14 cellular contexts compared by ENCODE assay signal in the genomic region with DNA sequence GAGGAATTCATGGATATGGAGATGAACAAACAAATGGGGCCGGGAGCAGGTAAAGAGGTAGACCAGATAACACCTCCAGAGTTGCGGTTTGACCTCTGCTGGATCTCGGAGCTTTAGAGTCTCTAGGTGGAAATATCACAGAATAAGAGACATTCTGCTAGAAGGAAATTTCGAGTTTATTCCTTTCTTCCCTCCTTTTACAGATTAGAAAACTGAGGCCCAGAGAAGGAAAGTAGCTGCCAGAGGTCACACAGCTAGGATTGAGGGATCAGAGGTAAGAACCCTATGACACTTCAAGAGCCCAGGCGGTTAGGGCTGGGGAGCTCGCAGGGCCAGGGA. TPM values are rescaled to one million over a fixed set of nuclear protein-coding genes. Genes with fewer than 3 reads are reported as not detected.
DNase-seq lines count a peak whose midpoint lies in the region; ATAC-seq, FAIRE-seq and TF ChIP-seq lines count a peak whose summit lies in the region.
"Had no signal": no experiment of that assay in that cellular context is flagged by ENCODE, and none has a peak within 500 bp of the region (broad histone marks: within the 10 kb centered on the region; RNA-seq: fewer than 3 reads in every experiment).

No MANE protein-coding gene starts in this region.

- H2BK15ac ChIP-seq in IMR-90 (ENCODE audit: low read depth, low read length), result peak overlapping the region; percentile 99

- H2BK5ac ChIP-seq in IMR-90 (ENCODE audit: low read depth, low read length, poor library complexity, severe bottlenecking), result peak overlapping the region; percentile 91

- CTCF ChIA-PET in IMR-90 (lab: Yijun Ruan, JAX), result interaction anchor here (0.5 to 1.9 kb wide), 4 partner anchors 9 to 115 kb away, joined by 3 to 6 read pairs (median 4); no protein-coding TSS in a partner anchor
- CTCF ChIA-PET in K562 (lab: Yijun Ruan, JAX; ENCODE audit: low intra/inter-chr PET ratio), result interaction anchor here (0.9 kb wide), 1 partner anchor 9 kb away, joined by 3 read pairs; no protein-coding TSS in a partner anchor

- TF ChIP-seq RAD21 in IMR-90 (IDR thresholded peaks at IDR 0.05; ENCODE audit: low read length) (no peak), K562 (CRISPR knock-in tag; conservative IDR thresholded peaks at IDR 0.05 in 1 of 2, IDR thresholded peaks at IDR 0.05 in 1 of 2) (no peak)

- H3K9ac ChIP-seq in IMR-90 (ENCODE audit: low read depth, low read length), result peak overlapping the region; percentile 41
- peak overlapping the region; percentile 39 to 77; a peak in 3 of 4 replicates for H3K9ac ChIP-seq in K562 (ENCODE audit: insufficient read depth in 1 of 2, low read depth in 2 of 2, low read length in 2 of 2)
- no peak overlapping the region for H3K9ac ChIP-seq in muscle layer of colon (ENCODE audit: low read length)
- H3K9ac ChIP-seq in subcutaneous abdominal adipose tissue (ENCODE audit: low read length in 5 of 5), result no peak overlapping the region

- H3K4me1 Mint-ChIP-seq in stimulated activated naive CD8-positive, alpha-beta T cell treated with anti-CD3 and anti-CD28 coated beads, Interleukin-15, amount 100 ng/mL, for 72 hours, result peaks cover 48% of the 10 kb centered on the region

- in situ Hi-C loops in IMR-90 (cut with MboI; ENCODE audit: low sequenced_read_pairs), result no loop called here
- in situ Hi-C loops in K562 (cut with MboI), result loop anchor here (5.0 kb wide), 1 partner anchor 63 kb away; a partner anchor contains a TSS

- dilution Hi-C loops in IMR-90 (cut with HindIII; ENCODE audit: low sequenced_read_pairs, unreplicated experiment), result no loop called here

- peaks cover 25 to 81% of the 10 kb centered on the region in 2 experiments; a peak in 3 of 4 replicates for H3K79me1 ChIP-seq in IMR-90 (ENCODE audit: low read depth in 1 of 2, low read length in 2 of 2)

- peak overlapping the region; percentile 70 for H3K18ac ChIP-seq in IMR-90 (ENCODE audit: low read depth, low read length)

- H2AFZ ChIP-seq in IMR-90 (replicated peaks; ENCODE audit: low read length, poor library complexity) (peak overlapping the region; percentile 60), K562 (ENCODE audit: low read depth, low read length) (peak overlapping the region; percentile 71)

- H2BK20ac ChIP-seq in IMR-90 (ENCODE audit: low read depth, low read length), result peak overlapping the region; percentile 98

- peak overlapping the region; percentile 100 for H2AK9ac ChIP-seq in IMR-90 (replicated peaks; ENCODE audit: low read depth, low read length, poor library complexity)

- H3K9me1 ChIP-seq in IMR-90 (ENCODE audit: insufficient read depth, low read length) (peaks cover 44% of the 10 kb centered on the region), K562 (ENCODE audit: control insufficient read depth, insufficient read depth, low read length) (no peaks in the 10 kb centered on the region)

- H4K8ac ChIP-seq in IMR-90 (ENCODE audit: low read depth in 2 of 2, low read length in 2 of 2), result peak overlapping the region; percentile 64 to 96

- H4K91ac ChIP-seq in IMR-90 (ENCODE audit: insufficient read depth, low read depth, low read length), result peak overlapping the region; percentile 99

- no TSS peak for BruUV-seq in IMR-90 (replicated peaks; lab: Mats Ljungman, UMichigan)
- BruUV-seq in K562 (replicated peaks; lab: Mats Ljungman, UMichigan), result no TSS peak

- peak overlapping the region; percentile 86 for H3K56ac ChIP-seq in IMR-90 (ENCODE audit: extremely low read depth, insufficient read depth, low read length)

- H3K27me3 Mint-ChIP-seq in stimulated activated naive CD8-positive, alpha-beta T cell treated with anti-CD3 and anti-CD28 coated beads, Interleukin-15, amount 100 ng/mL, for 72 hours, result peaks cover 76% of the 10 kb centered on the region

- no peak for FAIRE-seq in K562 (lab: Jason Lieb, UNC)

- ATAC-seq in IMR-90 (ENCODE audit: low read depth) (no peak), K562 (no peak; the same call in 2 of the 3 replicates), HG03196 (IDR thresholded peaks at IDR 0.05; ENCODE audit: unreplicated experiment) (no peak), HG02938 (IDR thresholded peaks at IDR 0.05; ENCODE audit: unreplicated experiment) (no peak)
- no peak for ATAC-seq in stimulated activated naive CD8-positive, alpha-beta T cell treated with anti-CD3 and anti-CD28 coated beads, Interleukin-15, amount 100 ng/mL, for 72 hours

- H2BK120ac ChIP-seq in IMR-90 (ENCODE audit: low read depth, low read length), result peak overlapping the region; percentile 99

- intact Hi-C loops in IMR-90 (cut with micrococcal nuclease) (no loop called here), K562 (cut with micrococcal nuclease) (loop anchor here (2.0 kb wide), 1 partner anchor 270 kb away; a partner anchor contains a TSS)

- H3K9me3 ChIP-seq in IMR-90 (ENCODE audit: control insufficient read depth, insufficient read depth, low read length) (no peaks in the 10 kb centered on the region), K562 (replicated peaks; ENCODE audit: control insufficient read depth, insufficient read depth, low read depth, low read length) (no peaks in the 10 kb centered on the region), muscle layer of colon (ENCODE audit: low read length) (no peaks in the 10 kb centered on the region), subcutaneous abdominal adipose tissue (ENCODE audit: control insufficient read depth in 5 of 5, low read length in 5 of 5) (no peaks in the 10 kb centered on the region)

- TF ChIP-seq EP300 in K562 (IDR thresholded peaks at IDR 0.05; ENCODE audit: low read length), result no peak

- no peaks in the 10 kb centered on the region for H3K9me3 Mint-ChIP-seq in stimulated activated naive CD8-positive, alpha-beta T cell treated with anti-CD3 and anti-CD28 coated beads, Interleukin-15, amount 100 ng/mL, for 72 hours
- H3K9me3 Mint-ChIP-seq: activated naive CD4-positive, alpha-beta T cell treated with anti-CD3 and anti-CD28 coated beads, Interleukin-2, amount 50 U/mL, for 24 hours; CD4-positive, CD25-positive, alpha-beta regulatory T cell had no signal

- peaks cover 69% of the 10 kb centered on the region for H3K4me1 ChIP-seq in IMR-90 (ENCODE audit: control insufficient read depth, insufficient read depth, low read length)
- H3K4me1 ChIP-seq in K562 (replicated peaks in 1 of 2; ENCODE audit: control insufficient read depth in 2 of 2, insufficient read depth in 2 of 2, low read length in 2 of 2), result peaks cover 61 to 65% of the 10 kb centered on the region in 2 experiments
- peaks cover 86% of the 10 kb centered on the region for H3K4me1 ChIP-seq in muscle layer of colon (ENCODE audit: insufficient read depth, low read length)
- H3K4me1 ChIP-seq in subcutaneous abdominal adipose tissue (ENCODE audit: control insufficient read depth in 5 of 5, insufficient read depth in 5 of 5, low read length in 5 of 5), result peaks cover 0 to 44% (median 31%) of the 10 kb centered on the region in 5 donors

- no peak overlapping the region for H3K27ac Mint-ChIP-seq in stimulated activated naive CD8-positive, alpha-beta T cell treated with anti-CD3 and anti-CD28 coated beads, Interleukin-15, amount 100 ng/mL, for 72 hours
- H3K27ac Mint-ChIP-seq: activated naive CD4-positive, alpha-beta T cell treated with anti-CD3 and anti-CD28 coated beads, Interleukin-2, amount 50 U/mL, for 24 hours; CD4-positive, CD25-positive, alpha-beta regulatory T cell had no signal

- POLR2A ChIA-PET in IMR-90 (lab: Charles Lee; ENCODE audit: unreplicated experiment) (interaction anchor here (0.8 to 5.7 kb wide), 8 partner anchors 8 to 58 kb away, joined by 3 to 159 read pairs (median 12); a partner anchor contains a TSS), K562 (lab: Yijun Ruan, JAX) (interaction anchor here (0.6 to 2.0 kb wide), 6 partner anchors 9 to 109 kb away, joined by 3 to 6 read pairs (median 4); no protein-coding TSS in a partner anchor)

- peak overlapping the region; percentile 95 for H3K27ac ChIP-seq in IMR-90 (ENCODE audit: insufficient read depth, low read length)
- peak overlapping the region; percentile 63 for H3K27ac ChIP-seq in K562 (ENCODE audit: extremely low read depth, low read depth, low read length)
- H3K27ac ChIP-seq in muscle layer of colon (ENCODE audit: low read depth, low read length), result peak overlapping the region; percentile 93
- peak overlapping the region; percentile 6 for H3K27ac ChIP-seq in subcutaneous abdominal adipose tissue (ENCODE audit: low read depth, low read length)

- no peaks in the 10 kb centered on the region for H3K36me3 ChIP-seq in IMR-90 (ENCODE audit: control insufficient read depth, insufficient read depth, low read length)
- H3K36me3 ChIP-seq in K562 (ENCODE audit: control insufficient read depth, insufficient read depth, low read length), result no peaks in the 10 kb centered on the region
- H3K36me3 ChIP-seq in muscle layer of colon (ENCODE audit: insufficient read depth, low read length), result no peaks in the 10 kb centered on the region
- no peaks in the 10 kb centered on the region for H3K36me3 ChIP-seq in subcutaneous abdominal adipose tissue (ENCODE audit: control insufficient read depth in 5 of 5, insufficient read depth in 5 of 5, low read length in 5 of 5)

- H3K4me3 Mint-ChIP-seq in stimulated activated naive CD8-positive, alpha-beta T cell treated with anti-CD3 and anti-CD28 coated beads, Interleukin-15, amount 100 ng/mL, for 72 hours, result no peak overlapping the region
- H3K4me3 Mint-ChIP-seq: activated naive CD4-positive, alpha-beta T cell treated with anti-CD3 and anti-CD28 coated beads, Interleukin-2, amount 50 U/mL, for 24 hours; CD4-positive, CD25-positive, alpha-beta regulatory T cell had no signal

- H3K27me3 ChIP-seq in IMR-90 (ENCODE audit: control insufficient read depth, insufficient read depth, low read length) (no peaks in the 10 kb centered on the region), K562 (ENCODE audit: control insufficient read depth in 2 of 2, insufficient read depth in 2 of 2, low read length in 2 of 2) (0 out of 5 replicates have a peak, but pooled peaks cover 0 to 4% of the 10 kb centered on the region in 2 experiments), muscle layer of colon (ENCODE audit: control insufficient read depth in 1 of 2, insufficient read depth in 2 of 2, low read length in 2 of 2) (no peaks in the 10 kb centered on the region), subcutaneous abdominal adipose tissue (ENCODE audit: control insufficient read depth in 5 of 5, insufficient read depth in 4 of 5, low read length in 5 of 5) (peaks cover 12 to 54% (median 41%) of the 10 kb centered on the region in 5 donors)

- DNase-seq in IMR-90, result no peak
- no peak for DNase-seq in K562 (ENCODE audit: extremely low read depth in 1 of 4, low spot score in 3 of 4)
- no peak for DNase-seq in NCI-H2196 (lab: John Stamatoyannopoulos, UW; ENCODE audit: unreplicated experiment)
- DNase-seq in stimulated activated naive CD8-positive, alpha-beta T cell treated with anti-CD3 and anti-CD28 coated beads, Interleukin-15, amount 100 ng/mL, for 72 hours, result no peak
- DNase-seq: CD4-positive, CD25-positive, alpha-beta regulatory T cell; GF-D8; NCI-H1436; NCI-H510A treated with DMSO at 0.1 percent for 48 hours had no signal

- H3K23ac ChIP-seq in IMR-90 (ENCODE audit: low read depth, low read length), result peak overlapping the region; percentile 97

- 70% methylated on average over 2 of the region's 6 CpGs; no CpG with 5 or more reads in 1 of the 2 experiments for WGBS in IMR-90 (ENCODE audit: extremely low coverage in 2 of 2, insufficient read length in 1 of 2), 2 experiments
- WGBS in K562 (ENCODE audit: insufficient coverage, low coverage, missing lambda C conversion rate), result 8% methylated on average over 5 of the region's 6 CpGs

- H3K79me2 ChIP-seq in K562 (ENCODE audit: control insufficient read depth, insufficient read depth, low read length), result no peaks in the 10 kb centered on the region

- TF ChIP-seq CTCF in IMR-90 (conservative IDR thresholded peaks at IDR 0.05; ENCODE audit: low read depth, low read length) (no peak), K562 (IDR thresholded peaks at IDR 0.05 in 2 of 3, conservative IDR thresholded peaks at IDR 0.05 in 1 of 3; ENCODE audit: insufficient read depth in 2 of 3, low read depth in 1 of 3, low read length in 3 of 3) (no peak)

- TF ChIP-seq POLR2A in IMR-90 (IDR thresholded peaks at IDR 0.05; ENCODE audit: low read depth, low read length) (no peak), K562 (conservative IDR thresholded peaks at IDR 0.05) (no peak)

- peak overlapping the region; percentile 24 for H3K4me2 ChIP-seq in IMR-90 (ENCODE audit: low read depth, low read length)
- H3K4me2 ChIP-seq in K562 (ENCODE audit: insufficient read depth, low read length), result peak overlapping the region; percentile 65

- H3K4ac ChIP-seq in IMR-90 (ENCODE audit: low read depth, low read length), result peak overlapping the region; percentile 99

- H4K20me1 ChIP-seq in IMR-90 (ENCODE audit: insufficient read depth, low read length), result no peaks in the 10 kb centered on the region
- no peaks in the 10 kb centered on the region for H4K20me1 ChIP-seq in K562 (replicated peaks; ENCODE audit: control insufficient read depth, insufficient read depth, low read length)

- peak overlapping the region; percentile 100 for H2AK5ac ChIP-seq in IMR-90 (ENCODE audit: low read depth, low read length)

- H4K5ac ChIP-seq in IMR-90 (ENCODE audit: low read depth, low read length), result peak overlapping the region; percentile 61

- no peak overlapping the region for H3K4me3 ChIP-seq in IMR-90 (ENCODE audit: insufficient read depth, low read depth, low read length)
- no peak overlapping the region for H3K4me3 ChIP-seq in K562
- H3K4me3 ChIP-seq in muscle layer of colon (ENCODE audit: low read depth in 1 of 2, low read length in 2 of 2), result no peak overlapping the region
- H3K4me3 ChIP-seq in subcutaneous abdominal adipose tissue (ENCODE audit: low read depth in 1 of 5, low read length in 5 of 5), result no peak overlapping the region

- H3K14ac ChIP-seq in IMR-90 (replicated peaks; ENCODE audit: low read depth, low read length), result peak overlapping the region; percentile 89

RNA-seq across cellular contexts. Expression of a gene that starts 7.7 kb away (rescaled TPM):
- 1,825 and 2,180 TPM in 2 replicates for total RNA-seq in IMR-90 (2012; rRNA removed)
- 4,117 and 4,350 TPM in 2 replicates for polyA plus RNA-seq in IMR-90 (2012; rRNA removed)
- polyA plus RNA-seq in IMR-90 (2012; cell fraction: cytosol; rRNA removed), result 6,648 and 7,973 TPM in 2 replicates
- polyA plus RNA-seq in IMR-90 (2012; cell fraction: nucleus; rRNA removed; ENCODE audit: low replicate concordance), result 7,018 and 18,611 TPM in 2 replicates
- total RNA-seq in K562 (2011; cell fraction: chromatin; rRNA removed; ENCODE audit: low replicate concordance), result 3.2 and 16.9 TPM in 2 replicates
- 5.7 and 9.0 TPM in 2 replicates for total RNA-seq in K562 (2011; cell fraction: nucleolus; rRNA removed)
- 3.7 and 4.2 TPM in 2 replicates for total RNA-seq in K562 (2011; cell fraction: nucleoplasm; rRNA removed)
- total RNA-seq in K562 (2014; rRNA removed), result 0.86 and 0.91 TPM in 2 replicates
- 0.15 TPM in 1 of 2 replicates, not detected in the other for total RNA-seq in K562 (2014; rRNA removed; fragmentation: Illumina TruSeq; extraction: Trizol)
- total RNA-seq in K562 (2015; rRNA removed; fragmentation: Illumina TruSeq; extraction: Trizol), result 0.08 and 0.18 TPM in 2 replicates
- 2.8 and 3.4 TPM in 2 replicates for total RNA-seq in K562 (2021)
- polyA plus RNA-seq in K562 (2011; rRNA removed), result 0.11 and 0.20 TPM in 2 replicates
- polyA plus RNA-seq in K562 (2011; cell fraction: cytosol; rRNA removed), result 0.16 and 0.27 TPM in 2 replicates
- polyA plus RNA-seq in K562 (2011; cell fraction: nucleus; rRNA removed), result 2.0 and 4.9 TPM in 2 replicates
- 1.1 and 1.7 TPM in 2 replicates for polyA plus RNA-seq in K562 (2012)
- 0.64 and 0.91 TPM in 2 replicates for polyA plus RNA-seq in K562 (2014; fragmentation: Illumina TruSeq; extraction: Trizol)
- polyA plus RNA-seq in K562 (2014; fragmentation: Nextera tagmentation; extraction: Ambion mirVana), result under 1 TPM; 0.04 to 0.06 TPM
- polyA plus RNA-seq in K562 (2014; rRNA removed), result 0.86 and 0.95 TPM in 2 replicates
- polyA minus RNA-seq in K562 (2011; rRNA and poly(A)+ RNA removed), result 0.25 and 1.1 TPM in 2 replicates
- 2.0 and 3.3 TPM in 2 replicates for polyA minus RNA-seq in K562 (2011; cell fraction: cytosol; rRNA and poly(A)+ RNA removed)
- polyA minus RNA-seq in K562 (2011; cell fraction: nucleus; rRNA and poly(A)+ RNA removed), result 2.3 and 3.1 TPM in 2 replicates
- polyA plus RNA-seq: CD4-positive, CD25-positive, alpha-beta regulatory T cell had no signal

RNA-seq across cellular contexts. Expression of a gene that starts 43.3 kb away (rescaled TPM):
- not detected in 2 replicates for total RNA-seq in IMR-90 (2012; rRNA removed)
- 0.19 and 0.55 TPM in 2 replicates for polyA plus RNA-seq in IMR-90 (2012; rRNA removed)
- polyA plus RNA-seq in IMR-90 (2012; cell fraction: cytosol; rRNA removed), result 0.36 and 0.43 TPM in 2 replicates
- polyA plus RNA-seq in IMR-90 (2012; cell fraction: nucleus; rRNA removed; ENCODE audit: low replicate concordance), result 0.34 TPM in 1 of 2 replicates, not detected in the other
- total RNA-seq in K562 (2011; cell fraction: chromatin; rRNA removed; ENCODE audit: low replicate concordance), result not detected in 2 replicates
- not detected in 2 replicates for total RNA-seq in K562 (2011; cell fraction: nucleolus; rRNA removed)
- not detected in 2 replicates for total RNA-seq in K562 (2011; cell fraction: nucleoplasm; rRNA removed)
- not detected in 2 replicates for total RNA-seq in K562 (2014; rRNA removed)
- not detected in 2 replicates for total RNA-seq in K562 (2014; rRNA removed; fragmentation: Illumina TruSeq; extraction: Trizol)
- not detected in 2 replicates for total RNA-seq in K562 (2015; rRNA removed; fragmentation: Illumina TruSeq; extraction: Trizol)
- total RNA-seq in K562 (2021), result not detected in 2 replicates
- not detected in 2 replicates for polyA plus RNA-seq in K562 (2011; rRNA removed)
- not detected in 2 replicates for polyA plus RNA-seq in K562 (2011; cell fraction: cytosol; rRNA removed)
- not detected in 2 replicates for polyA plus RNA-seq in K562 (2011; cell fraction: nucleus; rRNA removed)
- not detected in 2 replicates for polyA plus RNA-seq in K562 (2012)
- not detected in 2 replicates for polyA plus RNA-seq in K562 (2014; fragmentation: Illumina TruSeq; extraction: Trizol)
- polyA plus RNA-seq in K562 (2014; fragmentation: Nextera tagmentation; extraction: Ambion mirVana), result not detected
- polyA plus RNA-seq in K562 (2014; rRNA removed), result not detected in 2 replicates
- not detected in 2 replicates for polyA minus RNA-seq in K562 (2011; rRNA and poly(A)+ RNA removed)
- not detected in 2 replicates for polyA minus RNA-seq in K562 (2011; cell fraction: cytosol; rRNA and poly(A)+ RNA removed)
- not detected in 2 replicates for polyA minus RNA-seq in K562 (2011; cell fraction: nucleus; rRNA and poly(A)+ RNA removed)
- total RNA-seq: CD4-positive, CD25-positive, alpha-beta regulatory T cell; RPMI7951 had no signal
- polyA plus RNA-seq: CD4-positive, CD25-positive, alpha-beta regulatory T cell had no signal

RNA-seq across cellular contexts. Expression of a gene that starts 58.6 kb away (rescaled TPM):
- 28.0 and 38.6 TPM in 2 replicates for total RNA-seq in IMR-90 (2012; rRNA removed)
- 23.0 and 25.8 TPM in 2 replicates for polyA plus RNA-seq in IMR-90 (2012; rRNA removed)
- 16.2 and 19.3 TPM in 2 replicates for polyA plus RNA-seq in IMR-90 (2012; cell fraction: cytosol; rRNA removed)
- 42.2 and 55.1 TPM in 2 replicates for polyA plus RNA-seq in IMR-90 (2012; cell fraction: nucleus; rRNA removed; ENCODE audit: low replicate concordance)
- total RNA-seq in K562 (2011; cell fraction: chromatin; rRNA removed; ENCODE audit: low replicate concordance), result 29.7 and 49.5 TPM in 2 replicates
- 27.6 and 29.7 TPM in 2 replicates for total RNA-seq in K562 (2011; cell fraction: nucleolus; rRNA removed)
- 29.0 and 30.6 TPM in 2 replicates for total RNA-seq in K562 (2011; cell fraction: nucleoplasm; rRNA removed)
- total RNA-seq in K562 (2014; rRNA removed), result 45.5 and 52.9 TPM in 2 replicates
- 9.9 and 14.5 TPM in 2 replicates for total RNA-seq in K562 (2014; rRNA removed; fragmentation: Illumina TruSeq; extraction: Trizol)
- total RNA-seq in K562 (2015; rRNA removed; fragmentation: Illumina TruSeq; extraction: Trizol), result 28.6 and 29.0 TPM in 2 replicates
- 56.6 and 63.5 TPM in 2 replicates for total RNA-seq in K562 (2021)
- 11.6 and 12.7 TPM in 2 replicates for polyA plus RNA-seq in K562 (2011; rRNA removed)
- 11.9 and 15.6 TPM in 2 replicates for polyA plus RNA-seq in K562 (2011; cell fraction: cytosol; rRNA removed)
- 50.9 and 52.5 TPM in 2 replicates for polyA plus RNA-seq in K562 (2011; cell fraction: nucleus; rRNA removed)
- 27.4 and 32.9 TPM in 2 replicates for polyA plus RNA-seq in K562 (2012)
- 24.7 and 25.5 TPM in 2 replicates for polyA plus RNA-seq in K562 (2014; fragmentation: Illumina TruSeq; extraction: Trizol)
- polyA plus RNA-seq in K562 (2014; fragmentation: Nextera tagmentation; extraction: Ambion mirVana), result under 1 TPM; 0.10 to 0.13 TPM
- polyA plus RNA-seq in K562 (2014; rRNA removed), result 34.2 and 35.7 TPM in 2 replicates
- polyA minus RNA-seq in K562 (2011; rRNA and poly(A)+ RNA removed), result 18.9 and 21.8 TPM in 2 replicates
- polyA minus RNA-seq in K562 (2011; cell fraction: cytosol; rRNA and poly(A)+ RNA removed), result 17.7 and 18.7 TPM in 2 replicates
- 12.4 and 25.9 TPM in 2 replicates for polyA minus RNA-seq in K562 (2011; cell fraction: nucleus; rRNA and poly(A)+ RNA removed)

Comparison
In these comparisons a context has a peak if more than half of its experiments do, and no peak if none do; other contexts are left out.
1. H3K27ac ChIP-seq: peak in every context shown above with its lines; median percentile 95 in IMR-90; 93 in muscle layer of colon; 63 in K562; 6 in subcutaneous abdominal adipose tissue.
2. H3K9ac ChIP-seq: peak in IMR-90 (single experiment) and K562 (2 of 2); none in muscle layer of colon (single experiment) and subcutaneous abdominal adipose tissue (0 of 5).
3. RNA of a gene that starts 7.7 kb away (total RNA-seq): 1,825 to 2,180 TPM in IMR-90; 0.08 to 16.9 TPM in K562; every median in the first group is over 100 times any median in the second.